In the genomic region with DNA sequence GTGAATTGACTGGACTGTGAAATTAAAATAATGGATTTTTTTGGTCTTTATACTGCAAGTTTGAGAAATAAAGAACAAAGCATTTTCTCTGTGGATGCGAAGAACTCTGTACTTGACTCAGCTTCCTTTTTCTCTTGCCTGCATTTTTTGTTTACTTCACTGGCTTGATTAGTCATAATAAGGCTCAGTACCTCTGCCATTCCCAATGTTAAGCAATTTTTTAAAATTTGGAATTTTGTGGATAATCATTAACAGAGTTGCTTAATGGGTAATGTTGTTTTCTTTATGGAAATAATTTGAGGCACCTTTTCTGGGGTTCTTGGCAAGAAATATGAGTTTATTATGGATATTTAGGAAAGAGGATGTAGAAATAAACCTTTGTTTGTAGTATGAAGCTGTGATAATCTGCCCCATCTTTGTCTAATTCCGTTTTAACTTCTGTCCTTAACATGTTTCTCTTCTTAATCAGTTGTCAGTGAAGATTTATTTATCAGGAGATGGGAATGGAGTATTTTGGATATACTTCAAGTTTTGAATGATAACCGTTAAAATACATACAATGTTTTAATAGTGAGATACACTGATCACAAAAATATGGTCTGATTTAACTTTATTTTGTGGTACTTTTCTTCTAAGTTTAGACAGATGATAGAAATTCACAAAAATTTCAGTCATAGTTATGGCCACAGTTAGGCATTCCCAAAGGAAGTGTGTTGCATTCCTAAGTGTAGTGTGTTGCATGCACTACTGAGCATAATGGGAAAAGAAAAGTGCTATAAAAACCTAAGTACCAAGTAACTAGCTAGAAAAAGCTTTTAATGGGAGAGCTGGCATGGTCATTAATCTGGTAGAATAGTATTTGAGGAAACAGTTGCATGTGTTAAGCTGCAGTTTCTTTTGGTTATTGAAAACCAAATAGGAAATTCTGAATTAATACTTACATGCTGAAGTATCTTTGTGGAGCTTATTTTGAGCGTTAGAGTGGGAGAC, we compare ENCODE assay signal across 8 cellular contexts. TPM values are rescaled to one million over a fixed set of nuclear protein-coding genes. Genes with fewer than 3 reads are reported as not detected.
A peak's percentile ranks its signal among the peaks of the same experiment; 100 is the strongest.
DNase-seq lines count a peak whose midpoint lies in the region; ATAC-seq, FAIRE-seq and TF ChIP-seq lines count a peak whose summit lies in the region.

No MANE protein-coding gene starts in this region.

- no peak overlapping the region for H3K4me2 ChIP-seq in MM.1S (ENCODE audit: low read depth, low read length)

- H3K9me3 ChIP-seq in gastrocnemius medialis = no peaks in the 10 kb centered on the region
- no peaks in the 10 kb centered on the region for H3K9me3 ChIP-seq in MM.1S (replicated peaks; ENCODE audit: insufficient read depth, low read length)

- H3K27ac ChIP-seq in gastrocnemius medialis = peak overlapping the region; percentile 38 to 52 (median 49)
- no peak overlapping the region for H3K27ac ChIP-seq in MM.1S (ENCODE audit: low read length)

- no peaks in the 10 kb centered on the region for H3K27me3 ChIP-seq in gastrocnemius medialis
- H3K27me3 ChIP-seq in MM.1S (replicated peaks; ENCODE audit: insufficient read depth, low read length) = no peaks in the 10 kb centered on the region

- H3K4me3 ChIP-seq in gastrocnemius medialis (peak overlapping the region in 2 of 4 donors; percentile 17 to 19), MM.1S (ENCODE audit: low read length) (no peak overlapping the region)

- H3K27me3 Mint-ChIP-seq in T-helper 1 cell treated with Interleukin-12 subunit alpha and Interleukin-12 subunit beta and Interleukin-4 antibody, amounts not matched to agents 30 μg/mL and 1 μg/mL, for 36 hours (ENCODE audit: low read depth) = no peaks in the 10 kb centered on the region

- H3K4me1 Mint-ChIP-seq in T-helper 1 cell treated with Interleukin-12 subunit alpha and Interleukin-12 subunit beta and Interleukin-4 antibody, amounts not matched to agents 30 μg/mL and 1 μg/mL, for 36 hours (ENCODE audit: low read depth) = peaks cover 36% of the 10 kb centered on the region

- peak overlapping the region; percentile 17 for H3K27ac Mint-ChIP-seq in T-helper 1 cell treated with Interleukin-12 subunit alpha and Interleukin-12 subunit beta and Interleukin-4 antibody, amounts not matched to agents 30 μg/mL and 1 μg/mL, for 36 hours

- H3K9me2 ChIP-seq in MM.1S (replicated peaks; ENCODE audit: insufficient read depth, low read length) = no peaks in the 10 kb centered on the region

- DNase-seq in T-helper 1 cell (no peak), RCC 7860 (ENCODE audit: low spot score) (peak; percentile 51), gastrocnemius medialis (no peak), MM.1S (no peak)
- DNase-seq in stimulated activated CD4-positive, alpha-beta T cell treated with anti-CD3 and anti-CD28 coated beads, Interleukin-4, amount 100 ng/mL, for 1 hour = no peak

- no peak overlapping the region for H3K9ac ChIP-seq in MM.1S (ENCODE audit: low read length)

- in situ Hi-C loops in gastrocnemius medialis (cut with MboI; ENCODE audit: low sequenced_read_pairs in 4 of 4) = no loop called here

- intact Hi-C loops in gastrocnemius medialis (cut with DNase I; ENCODE audit: low total_unique reads) = loop anchor here (5.0 kb wide), 1 partner anchor 32 kb away; no protein-coding TSS in a partner anchor

- no peaks in the 10 kb centered on the region for H3F3A ChIP-seq in MM.1S (ENCODE audit: insufficient read depth, low read length)

- no peaks in the 10 kb centered on the region for H3K36me3 ChIP-seq in gastrocnemius medialis
- no peaks in the 10 kb centered on the region for H3K36me3 ChIP-seq in MM.1S (replicated peaks; ENCODE audit: insufficient read depth, low read length)

- H3K79me2 ChIP-seq in MM.1S (ENCODE audit: low read length) = peaks cover 93% of the 10 kb centered on the region

- peaks cover 5% of the 10 kb centered on the region for H3K36me3 Mint-ChIP-seq in T-helper 1 cell treated with Interleukin-12 subunit alpha and Interleukin-12 subunit beta and Interleukin-4 antibody, amounts not matched to agents 30 μg/mL and 1 μg/mL, for 36 hours (ENCODE audit: low read depth)

- no peak overlapping the region for H2AFZ ChIP-seq in MM.1S (ENCODE audit: low read length)

- H3K4me1 ChIP-seq in gastrocnemius medialis (peaks cover 55 to 65% of the 10 kb centered on the region in 2 donors), MM.1S (ENCODE audit: low read length) (no peaks in the 10 kb centered on the region)

- H4K20me1 ChIP-seq in MM.1S (ENCODE audit: insufficient read depth, low read length) = peaks cover 5% of the 10 kb centered on the region; the same call in 1 of the 2 replicates

- FAIRE-seq in RCC 7860 (lab: Jason Lieb, UNC) = peak; percentile 88

- ATAC-seq in esophagus mucosa (peak; percentile 41), gastrocnemius medialis (peak in 1 of 2 donors; percentile 33), GM19395 (IDR thresholded peaks at IDR 0.05; ENCODE audit: unreplicated experiment) (no peak)

- H3K4me3 Mint-ChIP-seq in T-helper 1 cell treated with Interleukin-12 subunit alpha and Interleukin-12 subunit beta and Interleukin-4 antibody, amounts not matched to agents 30 μg/mL and 1 μg/mL, for 36 hours = peak overlapping the region; percentile 74

- TF ChIP-seq POLR2A in gastrocnemius medialis (IDR thresholded peaks at IDR 0.05) = no peak

- no peaks in the 10 kb centered on the region for H3K9me3 Mint-ChIP-seq in T-helper 1 cell treated with Interleukin-12 subunit alpha and Interleukin-12 subunit beta and Interleukin-4 antibody, amounts not matched to agents 30 μg/mL and 1 μg/mL, for 36 hours

- TF ChIP-seq CTCF in gastrocnemius medialis (IDR thresholded peaks at IDR 0.05 in 4 of 5, conservative IDR thresholded peaks at IDR 0.05 in 1 of 5) (no peak), MM.1S (IDR thresholded peaks at IDR 0.05; ENCODE audit: low read length) (no peak)

RNA-seq across cellular contexts. Expression of gene WNK1, which starts 27.7 kb away (rescaled TPM):
- total RNA-seq in esophagus mucosa = 157 TPM
- 100 to 1,000 TPM; 168 to 223 (median 204) TPM for total RNA-seq in gastrocnemius medialis
